Comparison of ENCODE assay signal across 9 cellular contexts in the genomic region with DNA sequence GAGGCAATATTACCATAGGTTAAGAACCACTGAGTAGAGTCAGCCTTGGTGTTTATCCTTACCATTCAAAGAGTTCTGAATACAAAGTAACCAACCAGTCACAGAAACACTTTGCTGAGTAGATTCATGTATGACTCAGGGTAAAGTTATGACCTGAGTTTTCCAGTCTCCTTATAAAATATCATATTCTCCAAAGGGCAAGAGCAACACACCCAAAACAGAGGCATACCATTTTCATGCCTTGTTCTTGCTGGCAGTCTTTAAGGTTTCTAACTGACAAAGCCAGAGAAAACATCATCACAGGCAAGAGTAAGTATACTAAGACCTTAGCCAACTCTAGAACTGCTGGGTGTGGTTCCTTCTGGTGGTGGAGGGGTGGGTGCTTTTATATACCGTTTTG. TPM values are rescaled to one million over a fixed set of nuclear protein-coding genes. Genes with fewer than 3 reads are reported as not detected.
DNase-seq lines count a peak whose midpoint lies in the region; ATAC-seq, FAIRE-seq and TF ChIP-seq lines count a peak whose summit lies in the region.
"Had no signal": no experiment of that assay in that cellular context is flagged by ENCODE, and none has a peak within 500 bp of the region (broad histone marks: within the 10 kb centered on the region; RNA-seq: fewer than 3 reads in every experiment).

No MANE protein-coding gene starts in this region.

- H3K4me3 ChIP-seq in DND-41 (ENCODE audit: low read depth in 1 of 2, low read length in 2 of 2) (peak overlapping the region in 1 of 2 experiments; percentile 16; a peak in 1 of 4 replicates), OCI-LY7 (ENCODE audit: low read depth, low read length, poor library complexity, severe bottlenecking) (no peak overlapping the region), endothelial cell of umbilical vein (replicated peaks in 1 of 3; ENCODE audit: insufficient read depth in 1 of 3, low read depth in 1 of 3, low read length in 3 of 3) (peak overlapping the region in 1 of 3 experiments; percentile 27), retinal pigment epithelial cell (ENCODE audit: low read length) (no peak overlapping the region)

- intact Hi-C loops in OCI-LY7 (cut with micrococcal nuclease; ENCODE audit: unreplicated experiment), result no loop called here
- intact Hi-C loops in endothelial cell of umbilical vein (cut with micrococcal nuclease), result no loop called here

- dilution Hi-C loops in endothelial cell of umbilical vein (cut with MboI; ENCODE audit: extremely low pct_ligation_motif_present, low sequenced_read_pairs), result no loop called here

- H3K9me1 ChIP-seq in endothelial cell of umbilical vein (replicated peaks; ENCODE audit: control insufficient read depth, extremely low read depth, insufficient read depth, low read length), result no peaks in the 10 kb centered on the region

- no peak for TF ChIP-seq POLR2A in endothelial cell of umbilical vein (IDR thresholded peaks at IDR 0.05; ENCODE audit: low read depth, low read length)

- TF ChIP-seq CTCF in DND-41 (IDR thresholded peaks at IDR 0.05; ENCODE audit: borderline replicate concordance, extremely low read depth, low read length, poor library complexity, severe bottlenecking) (no peak), OCI-LY7 (conservative IDR thresholded peaks at IDR 0.05; ENCODE audit: low read length) (no peak), endothelial cell of umbilical vein (IDR thresholded peaks at IDR 0.05; ENCODE audit: extremely low read depth in 1 of 2, insufficient read depth in 1 of 2, low read depth in 1 of 2, low read length in 2 of 2) (no peak), retinal pigment epithelial cell (conservative IDR thresholded peaks at IDR 0.05; ENCODE audit: low read depth, low read length) (no peak)

- H4K20me1 ChIP-seq in DND-41 (ENCODE audit: insufficient read depth, low read length), result peaks cover 58% of the 10 kb centered on the region; the same call in 1 of the 2 replicates
- H4K20me1 ChIP-seq in OCI-LY7 (ENCODE audit: insufficient read depth, low read length), result peaks cover 11% of the 10 kb centered on the region; the same call in 1 of the 2 replicates
- peaks cover 3% of the 10 kb centered on the region for H4K20me1 ChIP-seq in endothelial cell of umbilical vein (replicated peaks; ENCODE audit: control insufficient read depth, extremely low read depth, insufficient read depth, low read length)

- H3K9ac ChIP-seq in DND-41 (ENCODE audit: low read depth, low read length) (0 out of 2 replicates have a peak overlapping the region, but pooled peaks have one; percentile 87), endothelial cell of umbilical vein (replicated peaks; ENCODE audit: extremely low read depth, insufficient read depth, low read length) (peak overlapping the region; percentile 63)

- H3K4me1 ChIP-seq in DND-41 (ENCODE audit: insufficient read depth, low read length) (peaks cover 41% of the 10 kb centered on the region), OCI-LY7 (ENCODE audit: insufficient read depth, low read length, poor library complexity, severe bottlenecking) (peaks cover 27% of the 10 kb centered on the region), endothelial cell of umbilical vein (ENCODE audit: control insufficient read depth, extremely low read depth, insufficient read depth, low read length) (peaks cover 25% of the 10 kb centered on the region)

- FAIRE-seq in endothelial cell of umbilical vein (lab: Jason Lieb, UNC), result peak; percentile 90
- FAIRE-seq in GM19239 (lab: Jason Lieb, UNC), result no peak

- H3K36me3 ChIP-seq in DND-41 (ENCODE audit: insufficient read depth, low read length), result peaks cover 24% of the 10 kb centered on the region
- peaks cover 28% of the 10 kb centered on the region for H3K36me3 ChIP-seq in OCI-LY7 (ENCODE audit: insufficient read depth, low read length)
- H3K36me3 ChIP-seq in endothelial cell of umbilical vein (ENCODE audit: control insufficient read depth in 2 of 2, extremely low read depth in 1 of 2, insufficient read depth in 2 of 2, low read length in 2 of 2), result no peaks in the 10 kb centered on the region

- peak overlapping the region; percentile 73 for H3K4me2 ChIP-seq in DND-41 (ENCODE audit: insufficient read depth, low read length)
- peak overlapping the region; percentile 25; the same call in 1 of the 2 replicates for H3K4me2 ChIP-seq in OCI-LY7 (ENCODE audit: low read length)
- H3K4me2 ChIP-seq in endothelial cell of umbilical vein (ENCODE audit: insufficient read depth, low read length), result peak overlapping the region; percentile 76

- no peaks in the 10 kb centered on the region for H3K9me2 ChIP-seq in OCI-LY7 (ENCODE audit: insufficient read depth, low read length)

- H2AFZ ChIP-seq in DND-41 (ENCODE audit: low read depth, low read length) (no peak overlapping the region), OCI-LY7 (ENCODE audit: low read length) (no peak overlapping the region), endothelial cell of umbilical vein (ENCODE audit: low read depth, low read length) (no peak overlapping the region)

- BruUV-seq in OCI-LY7 (replicated peaks; lab: Mats Ljungman, UMichigan), result TSS peak; percentile 17
- BruUV-seq in endothelial cell of umbilical vein (replicated peaks; lab: Mats Ljungman, UMichigan), result no TSS peak

- ATAC-seq in DND-41 (ENCODE audit: insufficient read depth, low read depth) (no peak), GM21381 (IDR thresholded peaks at IDR 0.05; ENCODE audit: unreplicated experiment) (no peak), HG03196 (IDR thresholded peaks at IDR 0.05; ENCODE audit: unreplicated experiment) (no peak)

- H3K79me2 ChIP-seq in DND-41 (ENCODE audit: insufficient read depth, low read length) (peaks cover 85% of the 10 kb centered on the region), OCI-LY7 (ENCODE audit: insufficient read depth, low read depth, low read length) (peaks cover 82% of the 10 kb centered on the region), endothelial cell of umbilical vein (ENCODE audit: control insufficient read depth, insufficient read depth, low read length) (peaks cover 75% of the 10 kb centered on the region)

- CTCF ChIA-PET in OCI-LY7 (lab: Charles Lee; ENCODE audit: unreplicated experiment) (no interaction called here), endothelial cell of umbilical vein (lab: Charles Lee) (interaction anchor here (0.8 kb wide), 1 partner anchor 27 kb away, joined by 4 read pairs; no protein-coding TSS in a partner anchor)

- POLR2A ChIA-PET in OCI-LY7 (lab: Charles Lee), result interaction anchor here (0.6 to 0.8 kb wide), 4 partner anchors 12 to 269 kb away, joined by 3 to 8 read pairs (median 6); no protein-coding TSS in a partner anchor
- POLR2A ChIA-PET in endothelial cell of umbilical vein (lab: Charles Lee), result no interaction called here

- no peaks in the 10 kb centered on the region for H3K9me3 ChIP-seq in DND-41 (ENCODE audit: insufficient read depth, low read length, severe bottlenecking)
- H3K9me3 ChIP-seq in OCI-LY7 (ENCODE audit: low read length), result no peaks in the 10 kb centered on the region
- H3K9me3 ChIP-seq in endothelial cell of umbilical vein (replicated peaks; ENCODE audit: control insufficient read depth, insufficient read depth, low read length), result no peaks in the 10 kb centered on the region

- DNase-seq in DND-41, result no peak
- no peak for DNase-seq in OCI-LY7 (ENCODE audit: low spot score)
- peak; percentile 74 for DNase-seq in endothelial cell of umbilical vein (ENCODE audit: low read depth, low spot score)
- DNase-seq in retinal pigment epithelial cell (ENCODE audit: low read depth), result peak; percentile 86
- DNase-seq in GM19239 (ENCODE audit: insufficient read length, low spot score), result no peak
- DNase-seq: naive B cell, substantia nigra had no signal

- H3K27ac ChIP-seq in DND-41 (ENCODE audit: low read length), result 0 out of 2 replicates have a peak overlapping the region, but pooled peaks have one; percentile 14
- H3K27ac ChIP-seq in OCI-LY7 (ENCODE audit: low read depth, low read length, poor library complexity, severe bottlenecking), result no peak overlapping the region
- peak overlapping the region; percentile 69 for H3K27ac ChIP-seq in endothelial cell of umbilical vein (ENCODE audit: insufficient read depth, low read depth, low read length)

- H3K27me3 ChIP-seq in DND-41 (ENCODE audit: insufficient read depth, low read length, poor library complexity) (no peaks in the 10 kb centered on the region), endothelial cell of umbilical vein (ENCODE audit: control insufficient read depth in 2 of 2, insufficient read depth in 2 of 2, low read length in 2 of 2) (no peaks in the 10 kb centered on the region)

RNA-seq across cellular contexts. Expression of a gene that starts 3.2 kb away (rescaled TPM):
- 15.7 and 23.2 TPM in 2 replicates for total RNA-seq in OCI-LY7 (2014; rRNA removed; shearing (Covaris generic))
- total RNA-seq in OCI-LY7 (2022), result 35.7 and 37.9 TPM in 2 replicates
- total RNA-seq in endothelial cell of umbilical vein, result 70.0 and 70.2 TPM in 2 replicates
- 21.7 and 25.0 TPM in 2 replicates for polyA plus RNA-seq in endothelial cell of umbilical vein
- polyA plus RNA-seq in endothelial cell of umbilical vein (2011; cell fraction: cytosol; rRNA removed), result 21.7 and 23.3 TPM in 2 replicates
- 15.1 and 20.7 TPM in 2 replicates for polyA plus RNA-seq in endothelial cell of umbilical vein (2011; cell fraction: nucleus; rRNA removed)
- polyA plus RNA-seq in endothelial cell of umbilical vein (2012), result 24.3 and 33.7 TPM in 2 replicates
- 70.1 and 80.3 TPM in 2 replicates for polyA minus RNA-seq in endothelial cell of umbilical vein
- 45.2 TPM for polyA minus RNA-seq in endothelial cell of umbilical vein (2011; cell fraction: cytosol; rRNA and poly(A)+ RNA removed)
- 13.4 and 21.4 TPM in 2 replicates for polyA minus RNA-seq in endothelial cell of umbilical vein (2011; cell fraction: nucleus; rRNA and poly(A)+ RNA removed)

RNA-seq across cellular contexts. Expression of a gene that starts 13.3 kb away (rescaled TPM):
- total RNA-seq in OCI-LY7 (2014; rRNA removed; shearing (Covaris generic)), result 34.0 and 36.9 TPM in 2 replicates
- total RNA-seq in OCI-LY7 (2022) (69.3 and 78.6 TPM in 2 replicates), endothelial cell of umbilical vein (109 and 112 TPM in 2 replicates)
- 90.6 and 93.6 TPM in 2 replicates for polyA plus RNA-seq in endothelial cell of umbilical vein
- 91.9 and 94.6 TPM in 2 replicates for polyA plus RNA-seq in endothelial cell of umbilical vein (2011; cell fraction: cytosol; rRNA removed)
- 39.7 and 47.2 TPM in 2 replicates for polyA plus RNA-seq in endothelial cell of umbilical vein (2011; cell fraction: nucleus; rRNA removed)
- 121 and 132 TPM in 2 replicates for polyA plus RNA-seq in endothelial cell of umbilical vein (2012)
- 104 and 109 TPM in 2 replicates for polyA minus RNA-seq in endothelial cell of umbilical vein
- polyA minus RNA-seq in endothelial cell of umbilical vein (2011; cell fraction: cytosol; rRNA and poly(A)+ RNA removed), result 168 TPM
- polyA minus RNA-seq in endothelial cell of umbilical vein (2011; cell fraction: nucleus; rRNA and poly(A)+ RNA removed), result 29.4 and 37.2 TPM in 2 replicates

RNA-seq across cellular contexts. Expression of a gene that starts 53.8 kb away (rescaled TPM):
- total RNA-seq in OCI-LY7 (2014; rRNA removed; shearing (Covaris generic)), result not detected in 2 replicates
- 0.70 TPM in 1 of 2 replicates, not detected in the other for total RNA-seq in OCI-LY7 (2022)
- total RNA-seq in endothelial cell of umbilical vein, result 22.8 and 24.2 TPM in 2 replicates
- 37.0 and 40.2 TPM in 2 replicates for polyA plus RNA-seq in endothelial cell of umbilical vein
- 32.2 and 33.3 TPM in 2 replicates for polyA plus RNA-seq in endothelial cell of umbilical vein (2011; cell fraction: cytosol; rRNA removed)
- polyA plus RNA-seq in endothelial cell of umbilical vein (2011; cell fraction: nucleus; rRNA removed), result 11.1 and 12.6 TPM in 2 replicates
- 73.0 and 78.3 TPM in 2 replicates for polyA plus RNA-seq in endothelial cell of umbilical vein (2012)
- polyA minus RNA-seq in endothelial cell of umbilical vein, result 31.3 and 37.0 TPM in 2 replicates
- polyA minus RNA-seq in endothelial cell of umbilical vein (2011; cell fraction: cytosol; rRNA and poly(A)+ RNA removed), result 32.8 TPM
- 3.6 and 4.1 TPM in 2 replicates for polyA minus RNA-seq in endothelial cell of umbilical vein (2011; cell fraction: nucleus; rRNA and poly(A)+ RNA removed)

Comparison
In these comparisons a context has a peak if more than half of its experiments do, and no peak if none do; other contexts are left out.
1. DNase-seq: peak in endothelial cell of umbilical vein (single experiment) and retinal pigment epithelial cell (single experiment); none in DND-41 (single experiment), OCI-LY7 (single experiment) and GM19239 (single experiment).
2. H3K4me2 ChIP-seq: peak in every context shown above with its lines; median percentile 76 in endothelial cell of umbilical vein; 73 in DND-41; 25 in OCI-LY7.
3. RNA of a gene that starts 53.8 kb away (total RNA-seq): 22.8 to 24.2 TPM in endothelial cell of umbilical vein; 0.70 TPM in OCI-LY7; every median in the first group is over 10 times any median in the second.